Comparison of ENCODE assay signal across 8 cellular contexts in the genomic region with DNA sequence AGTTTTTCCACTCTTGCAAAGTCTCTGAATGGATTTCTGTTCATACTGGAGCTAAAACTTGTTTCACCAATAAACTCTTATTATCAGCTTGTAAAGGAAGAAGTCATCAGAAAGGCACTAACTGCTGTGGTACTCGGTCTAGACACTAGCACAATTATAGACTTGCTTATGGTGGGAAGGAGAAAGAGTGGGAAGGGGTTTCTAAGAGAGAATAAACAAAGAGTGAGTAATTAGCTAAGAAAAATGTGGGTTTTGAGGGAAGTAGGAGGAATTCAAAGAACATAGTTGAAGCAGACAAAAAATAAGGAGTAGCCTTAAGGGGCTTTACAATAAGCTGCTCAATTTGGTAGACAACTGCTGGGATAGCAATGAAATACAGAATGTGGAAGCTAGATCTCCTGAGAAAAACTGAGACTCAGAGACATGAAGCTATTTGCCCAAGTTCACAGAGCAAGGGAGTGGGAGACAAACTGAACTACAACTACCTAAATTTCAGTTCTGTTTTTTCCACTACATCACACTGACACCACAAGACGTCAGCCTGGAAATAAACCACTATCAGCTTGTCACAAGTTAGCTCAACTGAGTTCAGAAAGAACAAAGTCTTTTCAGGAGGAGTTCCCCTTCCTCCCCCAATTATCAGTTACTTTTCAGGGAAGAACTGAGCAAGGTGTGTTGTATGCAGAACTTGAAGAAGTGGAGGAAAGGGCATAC. TPM values are rescaled to one million over a fixed set of nuclear protein-coding genes. Genes with fewer than 3 reads are reported as not detected.
A peak's percentile ranks its signal among the peaks of the same experiment; 100 is the strongest.
DNase-seq lines count a peak whose midpoint lies in the region; ATAC-seq and TF ChIP-seq lines count a peak whose summit lies in the region.

No MANE protein-coding gene starts in this region.

- H2AFZ ChIP-seq in SU-DHL-6 (ENCODE audit: low read depth, low read length, severe bottlenecking): no peak overlapping the region

- H3K27me3 ChIP-seq in SU-DHL-6 (ENCODE audit: low read length) (no peaks in the 10 kb centered on the region), brain microvascular endothelial cell (replicated peaks) (no peaks in the 10 kb centered on the region)

- peak overlapping the region; percentile 48 for H3K4me2 ChIP-seq in SU-DHL-6 (ENCODE audit: low read depth, low read length, poor library complexity, severe bottlenecking)

- no peaks in the 10 kb centered on the region for H3K79me2 ChIP-seq in SU-DHL-6 (ENCODE audit: insufficient read depth, low read length)

- peaks cover 19% of the 10 kb centered on the region for H3K4me1 Mint-ChIP-seq in activated naive CD4-positive, alpha-beta T cell treated with anti-CD3 and anti-CD28 coated beads for 36 hours (ENCODE audit: low read depth)

- DNase-seq in activated naive CD4-positive, alpha-beta T cell treated with anti-CD3 and anti-CD28 coated beads for 36 hours: peak; percentile 70
- no peak for DNase-seq in activated naive CD4-positive, alpha-beta T cell (lab: John Stamatoyannopoulos, UW)
- DNase-seq in brain microvascular endothelial cell: no peak
- no peak for DNase-seq in HCEC 1CT
- no peak for DNase-seq in NCI-H524 treated with DMSO at 0.1 percent for 48 hours (lab: John Stamatoyannopoulos, UW)

- H3K27ac ChIP-seq in SU-DHL-6 (ENCODE audit: low read depth, low read length) (0 out of 2 replicates have a peak overlapping the region, but pooled peaks have one; percentile 23), mesodermal cell (ENCODE audit: low read depth, low read length, severe bottlenecking) (peak overlapping the region; percentile 32), brain microvascular endothelial cell (no peak overlapping the region)

- H4K20me1 ChIP-seq in SU-DHL-6 (ENCODE audit: low read depth, low read length): no peaks in the 10 kb centered on the region

- peak; percentile 83 for ATAC-seq in HG02885 (IDR thresholded peaks at IDR 0.05; ENCODE audit: poor library complexity, unreplicated experiment)

- H3K9me3 Mint-ChIP-seq in activated naive CD4-positive, alpha-beta T cell treated with anti-CD3 and anti-CD28 coated beads for 36 hours: peaks cover 13% of the 10 kb centered on the region

- no peaks in the 10 kb centered on the region for H3K27me3 Mint-ChIP-seq in activated naive CD4-positive, alpha-beta T cell treated with anti-CD3 and anti-CD28 coated beads for 36 hours (ENCODE audit: low read depth)

- no peak for TF ChIP-seq CTCF in SU-DHL-6 (IDR thresholded peaks at IDR 0.05; ENCODE audit: insufficient read depth, low read length, poor library complexity, severe bottlenecking)
- no peak for TF ChIP-seq CTCF in brain microvascular endothelial cell (IDR thresholded peaks at IDR 0.05; ENCODE audit: low read depth, low read length, missing control alignments)

- no peaks in the 10 kb centered on the region for H3F3A ChIP-seq in SU-DHL-6 (ENCODE audit: insufficient read depth)

- no peaks in the 10 kb centered on the region; the same call in 1 of the 2 replicates for H3K9me3 ChIP-seq in SU-DHL-6 (ENCODE audit: insufficient read depth, low read length)
- H3K9me3 ChIP-seq in mesodermal cell (ENCODE audit: control insufficient read depth, low read length): peaks cover 5% of the 10 kb centered on the region

- peaks cover 15% of the 10 kb centered on the region for H3K4me1 ChIP-seq in mesodermal cell (ENCODE audit: control insufficient read depth, insufficient read depth, low read length, poor library complexity, severe bottlenecking)

- peaks cover 23% of the 10 kb centered on the region for H3K36me3 Mint-ChIP-seq in activated naive CD4-positive, alpha-beta T cell treated with anti-CD3 and anti-CD28 coated beads for 36 hours (ENCODE audit: low read depth)

- H3K27ac Mint-ChIP-seq in activated naive CD4-positive, alpha-beta T cell treated with anti-CD3 and anti-CD28 coated beads for 36 hours: peak overlapping the region; percentile 33

- H3K36me3 ChIP-seq in SU-DHL-6 (ENCODE audit: low read length) (no peaks in the 10 kb centered on the region), mesodermal cell (ENCODE audit: control insufficient read depth, insufficient read depth, low read length) (peaks cover 43% of the 10 kb centered on the region), brain microvascular endothelial cell (replicated peaks) (peaks cover 6% of the 10 kb centered on the region)

- 60 to 68% methylated on average over 2 of the region's 2 CpGs for WGBS in mesodermal cell (ENCODE audit: insufficient coverage in 2 of 2), 2 experiments

- no peak overlapping the region for H3K4me3 ChIP-seq in SU-DHL-6 (ENCODE audit: insufficient read depth, low read length, poor library complexity, severe bottlenecking)
- H3K4me3 ChIP-seq in mesodermal cell (ENCODE audit: extremely low read depth, insufficient read depth, low read length, poor library complexity, severe bottlenecking): no peak overlapping the region
- no peak overlapping the region for H3K4me3 ChIP-seq in brain microvascular endothelial cell (ENCODE audit: low read depth, low read length)

- 0 out of 2 replicates have a peak overlapping the region, but pooled peaks have one; percentile 29 for H3K9ac ChIP-seq in SU-DHL-6 (ENCODE audit: low read length)

- CTCF ChIA-PET in activated naive CD4-positive, alpha-beta T cell treated with anti-CD3 and anti-CD28 coated beads for 36 hours (lab: Charles Lee): interaction anchor here (0.6 to 1.9 kb wide), 6 partner anchors 45 to 354 kb away, joined by 3 to 6 read pairs (median 4); no protein-coding TSS in a partner anchor

- H3K9me2 ChIP-seq in SU-DHL-6 (replicated peaks; ENCODE audit: insufficient read depth, low read length): no peaks in the 10 kb centered on the region

- in situ Hi-C loops in brain microvascular endothelial cell (cut with HindIII; ENCODE audit: low pct_ligation_motif_present, low sequenced_read_pairs): no loop called here

- peak overlapping the region; percentile 10 for H3K4me3 Mint-ChIP-seq in activated naive CD4-positive, alpha-beta T cell treated with anti-CD3 and anti-CD28 coated beads for 36 hours

- intact Hi-C loops in activated naive CD4-positive, alpha-beta T cell treated with anti-CD3 and anti-CD28 coated beads for 36 hours (cut with micrococcal nuclease): loop anchor here (1.0 to 5.0 kb wide), 3 partner anchors 115 to 255 kb away; a partner anchor contains a TSS

RNA-seq across cellular contexts. Expression of a gene that starts 59.7 kb away (rescaled TPM):
- total RNA-seq in activated naive CD4-positive, alpha-beta T cell treated with anti-CD3 and anti-CD28 coated beads for 36 hours: 10 to 100 TPM; 10.6 to 12.0 TPM
- 37.2 TPM for polyA plus RNA-seq in mesodermal cell (2013, experiment 1 of 2)
- polyA plus RNA-seq in mesodermal cell (2013, experiment 2 of 2): 39.7 TPM
